ENCODE assay signal across 22 cellular contexts in the genomic region with DNA sequence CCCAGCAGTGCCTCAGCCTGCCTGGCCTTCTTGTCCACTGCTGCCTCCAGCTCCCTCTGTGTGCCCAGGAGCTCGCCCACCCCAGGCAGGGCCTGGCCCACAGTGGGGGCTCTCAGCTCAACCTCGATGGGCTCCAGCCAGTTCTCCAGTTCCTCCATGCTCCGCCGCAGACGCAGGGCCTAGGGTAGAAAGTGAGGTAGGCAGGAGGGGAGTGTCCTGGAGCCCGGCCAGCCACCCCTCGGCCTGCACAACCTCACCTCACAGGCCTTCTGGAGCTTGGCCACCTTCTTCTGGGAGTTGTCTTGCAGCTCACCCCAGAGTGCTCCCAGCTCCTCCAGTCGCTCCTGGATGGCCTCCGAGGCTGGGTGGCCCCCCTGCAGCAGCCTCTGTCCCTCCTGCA. TPM values are rescaled to one million over a fixed set of nuclear protein-coding genes. Genes with fewer than 3 reads are reported as not detected.
"Had no signal": no experiment of that assay in that cellular context is flagged by ENCODE, and none has a peak within 500 bp of the region (broad histone marks: within the 10 kb centered on the region; RNA-seq: fewer than 3 reads in every experiment).

No MANE protein-coding gene starts in this region.

- H3K9ac ChIP-seq: KMS-11 had no signal

- H3K27me3 ChIP-seq: SJSA1 had no signal

- H3K9me3 ChIP-seq: SJSA1 had no signal

- H3K36me3 ChIP-seq: SJSA1 had no signal

- DNase-seq: Kasumi-1, MM.1S, NCI-H1092 treated with DMSO at 0.1 percent for 48 hours, NCI-H1436, NCI-H187, NCI-H2029, NCI-H2081 treated with DMSO at 0.1 percent for 48 hours, NCI-H2171, NCI-H226, NCI-H446, NCI-H510A, NCI-H524 treated with DMSO at 0.1 percent for 48 hours, NCI-H69, NCI-H774, Right ventricle myocardium superior, RPMI8226, SIG-M5 had no signal

- H3K27ac ChIP-seq: HL-60, KMS-11, SJSA1, SK-N-MC had no signal

- H3K4me3 ChIP-seq: K562, SJSA1, SK-N-MC had no signal

- H3K4me1 ChIP-seq: SJSA1 had no signal

- H3K4me2 ChIP-seq: KMS-11 had no signal

- ATAC-seq: K562 had no signal

RNA-seq across cellular contexts. Expression of a gene that starts 36.5 kb away (rescaled TPM):
- polyA plus RNA-seq: K562 had no signal
